1 cellular context compared by ENCODE assay signal in the genomic region with DNA sequence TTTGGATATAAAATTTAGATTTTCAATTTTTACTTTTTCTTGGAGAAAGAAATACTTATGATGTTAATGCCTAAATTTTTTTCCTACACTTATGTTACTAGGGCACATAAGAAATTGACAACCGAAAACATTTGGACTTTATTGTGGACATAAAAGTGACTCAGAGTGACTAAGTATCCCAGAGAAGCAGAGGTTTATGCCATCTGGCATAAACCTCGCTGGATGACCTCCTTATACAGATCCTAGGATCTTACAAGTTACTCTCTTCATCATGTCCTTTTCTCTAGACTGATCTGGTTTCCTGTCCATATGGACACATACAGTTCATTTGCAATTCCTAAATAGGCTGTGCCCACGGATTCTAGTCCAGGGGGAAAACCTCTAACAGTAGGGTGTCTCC.
TF ChIP-seq lines count a peak whose summit lies in the region.

No MANE protein-coding gene starts in this region.

TF ChIP-seq in IMR-90, 13 proteins besides CTCF, POLR2A, EP300 and RAD21:
- no peak for TF ChIP-seq RCOR1 (IDR thresholded peaks at IDR 0.05; ENCODE audit: insufficient replicate concordance, low read length)
- no peak for TF ChIP-seq BHLHE40 (IDR thresholded peaks at IDR 0.05; ENCODE audit: low read depth, low read length)
- no peak for TF ChIP-seq FOS (IDR thresholded peaks at IDR 0.05; ENCODE audit: low read depth, low read length)
- no peak for TF ChIP-seq MXI1 (IDR thresholded peaks at IDR 0.05; ENCODE audit: borderline replicate concordance, low read depth, low read length)
- TF ChIP-seq SMC3 (IDR thresholded peaks at IDR 0.05; ENCODE audit: low read depth, low read length): no peak
- TF ChIP-seq NFE2L2 (IDR thresholded peaks at IDR 0.05; ENCODE audit: low read depth, low read length): no peak
- TF ChIP-seq MAFK (IDR thresholded peaks at IDR 0.05; ENCODE audit: low read depth, low read length): no peak
- TF ChIP-seq CEBPB (IDR thresholded peaks at IDR 0.05; ENCODE audit: low read depth, low read length): no peak
- TF ChIP-seq, protein P1, sequence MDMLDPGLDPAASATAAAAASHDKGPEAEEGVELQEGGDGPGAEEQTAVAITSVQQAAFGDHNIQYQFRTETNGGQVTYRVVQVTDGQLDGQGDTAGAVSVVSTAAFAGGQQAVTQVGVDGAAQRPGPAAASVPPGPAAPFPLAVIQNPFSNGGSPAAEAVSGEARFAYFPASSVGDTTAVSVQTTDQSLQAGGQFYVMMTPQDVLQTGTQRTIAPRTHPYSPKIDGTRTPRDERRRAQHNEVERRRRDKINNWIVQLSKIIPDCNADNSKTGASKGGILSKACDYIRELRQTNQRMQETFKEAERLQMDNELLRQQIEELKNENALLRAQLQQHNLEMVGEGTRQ (IDR thresholded peaks at IDR 0.05; ENCODE audit: low read depth, low read length): no peak
- TF ChIP-seq, protein P2, sequence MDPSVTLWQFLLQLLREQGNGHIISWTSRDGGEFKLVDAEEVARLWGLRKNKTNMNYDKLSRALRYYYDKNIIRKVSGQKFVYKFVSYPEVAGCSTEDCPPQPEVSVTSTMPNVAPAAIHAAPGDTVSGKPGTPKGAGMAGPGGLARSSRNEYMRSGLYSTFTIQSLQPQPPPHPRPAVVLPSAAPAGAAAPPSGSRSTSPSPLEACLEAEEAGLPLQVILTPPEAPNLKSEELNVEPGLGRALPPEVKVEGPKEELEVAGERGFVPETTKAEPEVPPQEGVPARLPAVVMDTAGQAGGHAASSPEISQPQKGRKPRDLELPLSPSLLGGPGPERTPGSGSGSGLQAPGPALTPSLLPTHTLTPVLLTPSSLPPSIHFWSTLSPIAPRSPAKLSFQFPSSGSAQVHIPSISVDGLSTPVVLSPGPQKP (IDR thresholded peaks at IDR 0.05; ENCODE audit: borderline replicate concordance, low read depth, low read length): no peak
- no peak for TF ChIP-seq MAZ (IDR thresholded peaks at IDR 0.05; ENCODE audit: borderline replicate concordance, low read depth, low read length)
- TF ChIP-seq RFX5 (IDR thresholded peaks at IDR 0.05; ENCODE audit: low read depth, low read length): no peak
- no peak for TF ChIP-seq CHD1 (IDR thresholded peaks at IDR 0.05; ENCODE audit: low read depth, low read length)
